19 cellular contexts compared by ENCODE assay signal in genomic region chr11:17472467-17472866, GRCh38. TPM values are rescaled to one million over a fixed set of nuclear protein-coding genes. Genes with fewer than 3 reads are reported as not detected.
A peak's percentile ranks its signal among the peaks of the same experiment; 100 is the strongest.
DNase-seq lines count a peak whose midpoint lies in the region; ATAC-seq, FAIRE-seq and TF ChIP-seq lines count a peak whose summit lies in the region.
"Had no signal": no experiment of that assay in that cellular context is flagged by ENCODE, and none has a peak within 500 bp of the region (broad histone marks: within the 10 kb centered on the region; RNA-seq: fewer than 3 reads in every experiment).

No MANE protein-coding gene starts in this region.

- no peaks in the 10 kb centered on the region for H3K36me3 ChIP-seq in SK-N-SH (replicated peaks in 1 of 2; ENCODE audit: control insufficient read depth in 1 of 2, insufficient read depth in 2 of 2, low read length in 1 of 2)
- no peaks in the 10 kb centered on the region for H3K36me3 ChIP-seq in mammary epithelial cell (ENCODE audit: insufficient read depth, low read length)
- H3K36me3 ChIP-seq: BLaER1 treated with 17β-estradiol and CSF1 and Interleukin-3, amounts not matched to agents 10 nM and 100 nM; HAP-1 had no signal

- peaks cover 55% of the 10 kb centered on the region for H3K27me3 Mint-ChIP-seq in neural crest cell (ENCODE audit: low read depth)

- no peak for FAIRE-seq in GM12892 (lab: Jason Lieb, UNC)
- FAIRE-seq: G401.6, GM12891, GM19239, H1 had no signal

- intact Hi-C loops in mammary epithelial cell (cut with micrococcal nuclease), result no loop called here

- H3K4me2 ChIP-seq in SK-N-SH (no peak overlapping the region), mammary epithelial cell (ENCODE audit: insufficient read depth, low read depth, low read length) (no peak overlapping the region)
- H3K4me2 ChIP-seq: BLaER1 treated with 17β-estradiol and CSF1 and Interleukin-3, amounts not matched to agents 10 nM and 100 nM had no signal

- no peak for TF ChIP-seq EP300 in SK-N-SH (IDR thresholded peaks at IDR 0.05; ENCODE audit: borderline replicate concordance in 1 of 2, low read depth in 1 of 2, low read length in 1 of 2)

- ATAC-seq in SK-N-SH treated with all-trans-retinoic acid at 6 μM for 48 hours, result no peak
- no peak for ATAC-seq in GM19397 (IDR thresholded peaks at IDR 0.05; ENCODE audit: unreplicated experiment)

- H2AFZ ChIP-seq in SK-N-SH (ENCODE audit: low read depth) (no peak overlapping the region), mammary epithelial cell (ENCODE audit: low read depth, low read length) (no peak overlapping the region)

- H3K36me3 Mint-ChIP-seq in neural crest cell (ENCODE audit: low read depth), result no peaks in the 10 kb centered on the region

- TF ChIP-seq CTCF in SK-N-SH (IDR thresholded peaks at IDR 0.05) (no peak), neural crest cell (conservative IDR thresholded peaks at IDR 0.05) (no peak), mammary epithelial cell (conservative IDR thresholded peaks at IDR 0.05 in 1 of 2, IDR thresholded peaks at IDR 0.05 in 1 of 2; ENCODE audit: extremely low read depth in 1 of 2, insufficient read depth in 1 of 2, low read depth in 1 of 2, low read length in 2 of 2) (no peak)

- dilution Hi-C loops in mammary epithelial cell (cut with HindIII; ENCODE audit: low sequenced_read_pairs), result no loop called here

- H3K4me3 Mint-ChIP-seq in neural crest cell, result peak overlapping the region; percentile 10
- H3K4me3 Mint-ChIP-seq: CD4-positive, CD25-positive, alpha-beta regulatory T cell; HFFc6 had no signal

- H3K4me1 Mint-ChIP-seq in neural crest cell, result peaks cover 11% of the 10 kb centered on the region

- DNase-seq in SK-N-SH (peak; percentile 72), NCI-H82 (lab: John Stamatoyannopoulos, UW) (peak; percentile 76), neural crest cell (ENCODE audit: low read depth, low spot score) (no peak), retina (peak; percentile 29), mammary epithelial cell (no peak), GM12892 (ENCODE audit: insufficient read length) (no peak)
- DNase-seq: ACHN; CD4-positive, CD25-positive, alpha-beta regulatory T cell; DMS79; HFFc6 had no signal

- no peaks in the 10 kb centered on the region for H3K9me3 ChIP-seq in SK-N-SH
- no peaks in the 10 kb centered on the region for H3K9me3 ChIP-seq in mammary epithelial cell (replicated peaks; ENCODE audit: insufficient read depth, low read length)
- H3K9me3 ChIP-seq: BLaER1 treated with 17β-estradiol and CSF1 and Interleukin-3, amounts not matched to agents 10 nM and 100 nM; HAP-1 had no signal

- WGBS in SK-N-SH (ENCODE audit: low lambda C conversion rate), result 19% methylated on average over 3 of the region's 3 CpGs
- WGBS in mammary epithelial cell (ENCODE audit: low coverage, missing lambda C conversion rate), result 31% methylated on average over 3 of the region's 3 CpGs

- no peaks in the 10 kb centered on the region for H3F3A ChIP-seq in SK-N-SH (replicated peaks; ENCODE audit: insufficient read depth)

- H3K9ac ChIP-seq in SK-N-SH (no peak overlapping the region), mammary epithelial cell (ENCODE audit: insufficient read depth, low read length) (no peak overlapping the region)
- H3K9ac ChIP-seq: BLaER1 treated with 17β-estradiol and CSF1 and Interleukin-3, amounts not matched to agents 10 nM and 100 nM had no signal

- no peak overlapping the region for H3K27ac Mint-ChIP-seq in neural crest cell (ENCODE audit: unreplicated experiment)
- H3K27ac Mint-ChIP-seq: CD4-positive, CD25-positive, alpha-beta regulatory T cell; HFFc6 had no signal

- in situ Hi-C loops in mammary epithelial cell (cut with MboI; ENCODE audit: low sequenced_read_pairs in 2 of 2), result no loop called here

- TF ChIP-seq POLR2A in GM12892 (IDR thresholded peaks at IDR 0.05; ENCODE audit: low read depth, low read length), result no peak

- H3K79me2 ChIP-seq in SK-N-SH (ENCODE audit: insufficient read depth) (no peaks in the 10 kb centered on the region), mammary epithelial cell (ENCODE audit: insufficient read depth, low read length) (no peaks in the 10 kb centered on the region)

- no peaks in the 10 kb centered on the region for H3K9me3 Mint-ChIP-seq in neural crest cell
- H3K9me3 Mint-ChIP-seq: HFFc6 had no signal

- H3K27ac ChIP-seq in SK-N-SH (ENCODE audit: low read depth in 2 of 2, low read length in 1 of 2), result no peak overlapping the region
- H3K27ac ChIP-seq in mammary epithelial cell (ENCODE audit: insufficient read depth, low read depth, low read length), result no peak overlapping the region
- H3K27ac ChIP-seq: BLaER1 treated with 17β-estradiol and CSF1 and Interleukin-3, amounts not matched to agents 10 nM and 100 nM had no signal

- POLR2A ChIA-PET in SK-N-SH (lab: Yijun Ruan, JAX), result no interaction called here

- no TSS peak for BruUV-seq in mammary epithelial cell (replicated peaks; lab: Mats Ljungman, UMichigan)

- no peaks in the 10 kb centered on the region for H3K9me2 ChIP-seq in SK-N-SH

- H4K20me1 ChIP-seq in SK-N-SH (ENCODE audit: insufficient read depth) (no peaks in the 10 kb centered on the region), mammary epithelial cell (ENCODE audit: insufficient read depth, low read length) (no peaks in the 10 kb centered on the region)

- H3K4me3 ChIP-seq in SK-N-SH (ENCODE audit: low read depth in 2 of 2, low read length in 1 of 2) (no peak overlapping the region), mammary epithelial cell (replicated peaks in 1 of 3; ENCODE audit: insufficient read depth in 1 of 3, low read depth in 2 of 3, low read length in 3 of 3) (no peak overlapping the region)
- H3K4me3 ChIP-seq: BLaER1 treated with 17β-estradiol and CSF1 and Interleukin-3, amounts not matched to agents 10 nM and 100 nM; HAP-1 had no signal

- CTCF ChIA-PET in SK-N-SH (lab: Yijun Ruan, JAX), result interaction anchor here (0.7 to 3.1 kb wide), 8 partner anchors 9 to 89 kb away, joined by 3 to 11 read pairs (median 3); partner anchors contain the start of gene KCNJ11
- CTCF ChIA-PET in mammary epithelial cell (lab: Charles Lee; ENCODE audit: low non-redundant PET), result no interaction called here

- H3K4me1 ChIP-seq in SK-N-SH (ENCODE audit: control insufficient read depth in 1 of 2, insufficient read depth in 2 of 2, low read depth in 1 of 2, low read length in 1 of 2) (peaks cover 0 to 16% of the 10 kb centered on the region in 2 experiments; a peak in 1 of 4 replicates), mammary epithelial cell (ENCODE audit: insufficient read depth, low read length) (peaks cover 5% of the 10 kb centered on the region)
- H3K4me1 ChIP-seq: HAP-1 had no signal

- TF ChIP-seq RAD21 in SK-N-SH (IDR thresholded peaks at IDR 0.05; ENCODE audit: low read length), result no peak

- H3K27me3 ChIP-seq in SK-N-SH (ENCODE audit: insufficient read depth), result peaks cover 23% of the 10 kb centered on the region
- peaks cover 18% of the 10 kb centered on the region for H3K27me3 ChIP-seq in mammary epithelial cell (ENCODE audit: insufficient read depth, low read length)

TF ChIP-seq in SK-N-SH, 30 proteins besides CTCF, POLR2A, EP300 and RAD21 (continues in another document):
- no peak for TF ChIP-seq RXRA (IDR thresholded peaks at IDR 0.05; ENCODE audit: borderline replicate concordance, low read depth)
- no peak for TF ChIP-seq MAX (IDR thresholded peaks at IDR 0.05; ENCODE audit: low read depth)
- no peak for TF ChIP-seq ELF1 (IDR thresholded peaks at IDR 0.05)
- no peak for TF ChIP-seq MEF2A (IDR thresholded peaks at IDR 0.05; ENCODE audit: borderline replicate concordance, low read depth)
- no peak for TF ChIP-seq SMC3 (IDR thresholded peaks at IDR 0.05; ENCODE audit: low read depth, low read length)
- TF ChIP-seq CHD2 (IDR thresholded peaks at IDR 0.05; ENCODE audit: low read length, partially characterized antibody), result no peak
- no peak for TF ChIP-seq EZH2phosphoT487 (IDR thresholded peaks at IDR 0.05; ENCODE audit: borderline replicate concordance, low read depth)

TF ChIP-seq in SK-N-SH treated with all-trans-retinoic acid at 6 μM for 48 hours, 23 proteins besides CTCF, POLR2A, EP300 and RAD21:
- TF ChIP-seq RARB (CRISPR knock-in tag; IDR thresholded peaks at IDR 0.05) (no peak), PPARA (CRISPR knock-in tag; IDR thresholded peaks at IDR 0.05; ENCODE audit: borderline replicate concordance) (no peak), SNAI2 (CRISPR knock-in tag; IDR thresholded peaks at IDR 0.05) (no peak)

RNA-seq across cellular contexts. Expression of gene ABCC8, which starts 4.2 kb away (rescaled TPM):
- 0.71 and 1.1 TPM in 2 replicates for polyA plus RNA-seq in SK-N-SH (2012; rRNA removed)
- polyA plus RNA-seq in SK-N-SH (2012; cell fraction: cytosol; rRNA removed), result 0.15 and 0.39 TPM in 2 replicates
- polyA plus RNA-seq in SK-N-SH (2012; cell fraction: nucleus; rRNA removed), result 2.8 and 4.0 TPM in 2 replicates
- total RNA-seq in neural crest cell, result 4.6 and 6.1 TPM in 2 replicates
- total RNA-seq in mammary epithelial cell, result under 1 TPM in 1 of 2 donors, not detected in 1; 0.17 TPM
- not detected for polyA plus RNA-seq in mammary epithelial cell
- not detected for polyA minus RNA-seq in mammary epithelial cell
- polyA plus RNA-seq in GM12892 (2012; ENCODE audit: missing spikeins), result not detected
- total RNA-seq: A172; CD4-positive, CD25-positive, alpha-beta regulatory T cell; HFFc6 had no signal
- polyA plus RNA-seq: CD4-positive, CD25-positive, alpha-beta regulatory T cell had no signal

Comparison
In these comparisons a context has a peak if more than half of its experiments do, and no peak if none do; other contexts are left out.
1. DNase-seq: peak in SK-N-SH (single experiment), NCI-H82 (single experiment) and retina (single experiment); none in neural crest cell (single experiment), mammary epithelial cell (single experiment) and GM12892 (single experiment).